20 cellular contexts compared by ENCODE assay signal in the genomic region with DNA sequence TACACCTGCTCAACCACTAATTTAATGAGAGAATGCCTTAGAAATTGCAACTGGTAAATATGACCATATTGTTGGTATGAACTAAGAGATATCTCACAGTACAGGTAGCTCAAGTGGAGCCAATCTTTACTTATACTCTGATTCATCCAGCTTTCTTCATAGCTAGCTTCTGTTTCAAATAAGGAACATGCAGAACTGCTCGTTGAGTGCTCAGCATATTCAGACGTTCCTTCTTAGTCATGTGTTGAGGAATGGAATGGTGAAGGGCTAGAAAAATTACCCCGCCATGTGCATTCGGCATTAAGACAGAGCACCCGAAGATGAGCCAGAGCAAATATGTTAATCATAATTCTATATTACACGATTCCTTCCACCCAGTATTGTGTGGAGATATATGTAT.
DNase-seq lines count a peak whose midpoint lies in the region; ATAC-seq, FAIRE-seq and TF ChIP-seq lines count a peak whose summit lies in the region.
"Had no signal": no experiment of that assay in that cellular context is flagged by ENCODE, and none has a peak within 500 bp of the region (broad histone marks: within the 10 kb centered on the region; RNA-seq: fewer than 3 reads in every experiment).

No MANE protein-coding gene starts in this region.

- no peak overlapping the region for H3K4me3 ChIP-seq in PC-9
- no peak overlapping the region for H3K4me3 ChIP-seq in bronchial epithelial cell (ENCODE audit: low read depth, low read length)
- H3K4me3 ChIP-seq in coronary artery: no peak overlapping the region
- H3K4me3 ChIP-seq: GM23248 had no signal

- BruUV-seq in PC-9 (replicated peaks; lab: Mats Ljungman, UMichigan): no TSS peak

- in situ Hi-C loops in ACHN (cut with HindIII; ENCODE audit: low pct_ligation_motif_present, low pct_unique_long_range_greater_than_20kb, low sequenced_read_pairs): loop anchor here (25.0 kb wide), 1 partner anchor 535 kb away; no protein-coding TSS in a partner anchor

- no peak for ATAC-seq in GM21381 (IDR thresholded peaks at IDR 0.05; ENCODE audit: unreplicated experiment)

- H3F3A ChIP-seq in PC-9 (ENCODE audit: insufficient read depth, low read depth): no peaks in the 10 kb centered on the region

- POLR2A ChIA-PET in PC-9 (lab: Charles Lee; ENCODE audit: unreplicated experiment): no interaction called here

- H3K79me2 ChIP-seq in PC-9 (ENCODE audit: low read depth): no peaks in the 10 kb centered on the region

- CTCF ChIA-PET in PC-9 (lab: Charles Lee): interaction anchor here (1.1 kb wide), 1 partner anchor 545 kb away, joined by 3 read pairs; no protein-coding TSS in a partner anchor

- H3K27ac ChIP-seq in PC-9 (no peak overlapping the region), coronary artery (no peak overlapping the region)
- H3K27ac ChIP-seq: C4-2B, GM23248 had no signal

- H3K27me3 ChIP-seq in PC-9 (ENCODE audit: insufficient read depth, low read depth) (no peaks in the 10 kb centered on the region), bronchial epithelial cell (ENCODE audit: control insufficient read depth, insufficient read depth, low read length) (no peaks in the 10 kb centered on the region)

- H4K20me1 ChIP-seq in PC-9 (ENCODE audit: insufficient read depth): no peaks in the 10 kb centered on the region

- intact Hi-C loops in PC-9 (cut with micrococcal nuclease; ENCODE audit: unreplicated experiment): no loop called here

- H2AFZ ChIP-seq in PC-9: peak overlapping the region; percentile 10; the same call in 1 of the 2 replicates
- H2AFZ ChIP-seq: GM23248 had no signal

- H3K4me1 ChIP-seq in PC-9 (replicated peaks; ENCODE audit: insufficient read depth): no peaks in the 10 kb centered on the region
- H3K4me1 ChIP-seq: Caco-2 had no signal

- H3K9me3 ChIP-seq in PC-9 (ENCODE audit: insufficient read depth, low read depth): no peaks in the 10 kb centered on the region
- H3K9me3 ChIP-seq: Caco-2 had no signal

- H3K4me2 ChIP-seq in PC-9: no peak overlapping the region

- TF ChIP-seq CTCF in PC-9 (conservative IDR thresholded peaks at IDR 0.05): no peak
- TF ChIP-seq CTCF in bronchial epithelial cell (IDR thresholded peaks at IDR 0.05; ENCODE audit: insufficient read depth, low read length, severe bottlenecking): no peak
- no peak for TF ChIP-seq CTCF in coronary artery (IDR thresholded peaks at IDR 0.05)

- no peak for FAIRE-seq in bronchial epithelial cell (lab: Jason Lieb, UNC)
- FAIRE-seq: A204.1, D721Med, GM12891, GM19239, H54, HTR-8/SVneo had no signal

- DNase-seq in PC-9 (no peak), bronchial epithelial cell (ENCODE audit: low read depth) (peak; percentile 57), myocyte (ENCODE audit: low read depth) (peak; percentile 9), ACHN (no peak), NCI-H1105 treated with DMSO at 0.1 percent for 48 hours (lab: John Stamatoyannopoulos, UW) (no peak), coronary artery (ENCODE audit: low spot score) (no peak)
- DNase-seq: AML-193; Caco-2; CD4-positive, alpha-beta T cell; GM23248; HCEC 1CT; IMR-90 had no signal

- H3K36me3 ChIP-seq in PC-9 (ENCODE audit: low read depth) (no peaks in the 10 kb centered on the region), bronchial epithelial cell (ENCODE audit: control insufficient read depth, insufficient read depth, low read length) (no peaks in the 10 kb centered on the region)

- H3K9me2 ChIP-seq in PC-9 (ENCODE audit: insufficient read depth): no peaks in the 10 kb centered on the region; the same call in 1 of the 2 replicates

Comparison
In these comparisons a context has a peak if more than half of its experiments do, and no peak if none do; other contexts are left out.
1. DNase-seq: peak in bronchial epithelial cell (single experiment) and myocyte (single experiment); none in PC-9 (0 of 2), ACHN (single experiment), NCI-H1105 treated with DMSO at 0.1 percent for 48 hours (single experiment) and coronary artery (single experiment).